ENCODE assay signal across 1 cellular context in genomic region chr20:63829598-63829942, GRCh38.
TF ChIP-seq lines count a peak whose summit lies in the region.

No MANE protein-coding gene starts in this region.

TF ChIP-seq in GM12878, 131 proteins besides CTCF, POLR2A, EP300 and RAD21:
- TF ChIP-seq EZH2 (IDR thresholded peaks at IDR 0.05; ENCODE audit: borderline replicate concordance, control insufficient read depth, low read depth, low read length) (0 out of 2 replicates have a peak, but pooled peaks have one; percentile 23), ZNF384 (IDR thresholded peaks at IDR 0.05; ENCODE audit: borderline replicate concordance, low read depth, low read length) (no peak)
